ENCODE assay signal across 1 cellular context in genomic region chr7:74157605-74158004, GRCh38.
TF ChIP-seq lines count a peak whose summit lies in the region.

No MANE protein-coding gene starts in this region.

TF ChIP-seq in HEK293, 187 proteins besides CTCF, POLR2A, EP300 and RAD21 (continued from another document):
- no peak for TF ChIP-seq PATZ1 (tag by site-specific recombination; IDR thresholded peaks at IDR 0.05)
- TF ChIP-seq ZNF558 (tag by site-specific recombination; IDR thresholded peaks at IDR 0.05) = no peak
- TF ChIP-seq ZBTB44 (tag by site-specific recombination; IDR thresholded peaks at IDR 0.05) = no peak
